Comparison of ENCODE assay signal across 5 cellular contexts in the genomic region with DNA sequence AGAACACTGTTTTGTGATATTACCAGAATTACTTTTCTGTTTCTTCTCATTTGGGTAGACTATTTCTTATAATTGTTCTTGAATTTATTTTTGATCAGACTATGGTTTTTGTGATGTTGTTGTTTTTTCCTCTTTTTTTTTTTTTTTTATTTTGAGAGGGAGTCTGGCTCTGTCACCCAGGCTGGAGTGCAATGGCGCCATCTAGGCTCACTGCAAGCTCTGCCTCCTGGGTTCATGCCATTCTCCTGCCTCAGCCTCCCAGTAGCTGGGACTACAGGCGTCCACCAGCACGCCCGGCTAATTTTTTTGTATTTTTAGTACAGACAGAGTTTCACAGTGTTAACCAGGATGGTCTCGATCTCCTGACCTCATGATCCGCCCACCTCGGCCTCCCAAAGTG.
DNase-seq lines count a peak whose midpoint lies in the region; ATAC-seq and TF ChIP-seq lines count a peak whose summit lies in the region.
"Not testable (repeated sequence)": the region's sequence is repeated elsewhere in the genome, so short reads cannot be mapped to it uniquely, and the experiment has no call there.

No MANE protein-coding gene starts in this region.

- TF ChIP-seq CTCF in GM23338 (conservative IDR thresholded peaks at IDR 0.05; ENCODE audit: low read depth in 2 of 2): peak; percentile 41 to 56
- TF ChIP-seq CTCF in WERI-Rb-1 (IDR thresholded peaks at IDR 0.05; ENCODE audit: low read depth, low read length): 0 out of 2 replicates have a peak, but pooled peaks have one; percentile 11
- peak; percentile 60 for TF ChIP-seq CTCF in endodermal cell (conservative IDR thresholded peaks at IDR 0.05)
- TF ChIP-seq CTCF in neural progenitor cell (IDR thresholded peaks at IDR 0.05): peak; percentile 31

- H2AFZ ChIP-seq in GM23338; neural progenitor cell (replicated peaks): not testable (repeated sequence)

- not testable (repeated sequence) for H3K27me3 Mint-ChIP-seq in GM23338 (ENCODE audit: insufficient read depth, low read depth, poor library complexity); endodermal cell (ENCODE audit: insufficient read depth); neural progenitor cell (ENCODE audit: insufficient read depth, low read depth)

- not testable (repeated sequence) for H3K4me3 Mint-ChIP-seq in GM23338, endodermal cell, neural progenitor cell

- not testable (repeated sequence) for H3K79me2 ChIP-seq in GM23338 (replicated peaks; ENCODE audit: insufficient read depth); neural progenitor cell (ENCODE audit: low read depth)

- not testable (repeated sequence) for H3K4me1 ChIP-seq in GM23338 (ENCODE audit: insufficient read depth); endodermal cell (ENCODE audit: control insufficient read depth, insufficient read depth, low read length); neural progenitor cell

- H3K4me1 Mint-ChIP-seq in GM23338, endodermal cell, neural progenitor cell: not testable (repeated sequence)

- not testable (repeated sequence) for H3K27ac ChIP-seq in GM23338 (ENCODE audit: low read depth); WERI-Rb-1; endodermal cell (ENCODE audit: low read depth, low read length); neural progenitor cell

- WGBS in endodermal cell (ENCODE audit: insufficient coverage in 1 of 2, insufficient read length in 1 of 2), 2 experiments: 60 to 88% methylated on average over 1 to 6 of the region's 7 CpGs

- DNase-seq in GM23338 (ENCODE audit: low spot score); WERI-Rb-1; endodermal cell; neural progenitor cell (ENCODE audit: low spot score): not testable (repeated sequence)

- H3K4me2 ChIP-seq in GM23338, neural progenitor cell: not testable (repeated sequence)

- not testable (repeated sequence) for H3K4me3 ChIP-seq in GM23338; WERI-Rb-1 (ENCODE audit: low read depth, low read length); endodermal cell (ENCODE audit: low read length); neural progenitor cell

- not testable (repeated sequence) for H3K36me3 ChIP-seq in GM23338 (ENCODE audit: insufficient read depth); WERI-Rb-1; endodermal cell (ENCODE audit: control insufficient read depth, insufficient read depth, low read length); neural progenitor cell

- not testable (repeated sequence) for ATAC-seq in GM23338

- H3K27me3 ChIP-seq in GM23338 (ENCODE audit: insufficient read depth); WERI-Rb-1 (ENCODE audit: insufficient read depth, low read depth, severe bottlenecking); endodermal cell (ENCODE audit: control insufficient read depth, insufficient read depth, low read length, poor library complexity, severe bottlenecking); neural progenitor cell: not testable (repeated sequence)

- not testable (repeated sequence) for H3K9me3 ChIP-seq in WERI-Rb-1 (ENCODE audit: severe bottlenecking); endodermal cell (ENCODE audit: control insufficient read depth, low read length); neural progenitor cell (ENCODE audit: low read depth)

- not testable (repeated sequence) for H3K36me3 Mint-ChIP-seq in GM23338 (ENCODE audit: low read depth); endodermal cell (ENCODE audit: low read depth); neural progenitor cell

- H3F3A ChIP-seq in GM23338 (replicated peaks; ENCODE audit: low read depth); neural progenitor cell (ENCODE audit: low read depth): not testable (repeated sequence)

- not testable (repeated sequence) for H3K27ac Mint-ChIP-seq in GM23338, endodermal cell, neural progenitor cell

- not testable (repeated sequence) for H3K9ac ChIP-seq in endodermal cell (ENCODE audit: extremely low read depth, low read length, poor library complexity, severe bottlenecking); neural progenitor cell

- TF ChIP-seq RAD21 in Ishikawa (IDR thresholded peaks at IDR 0.05; ENCODE audit: low read depth): peak; percentile 17; the same call in 1 of the 2 replicates

- H4K20me1 ChIP-seq in GM23338 (replicated peaks; ENCODE audit: insufficient read depth); neural progenitor cell (ENCODE audit: low read depth): not testable (repeated sequence)

- not testable (repeated sequence) for TF ChIP-seq EP300 in Ishikawa (IDR thresholded peaks at IDR 0.05; ENCODE audit: borderline replicate concordance)

- H3K9me2 ChIP-seq in GM23338 (ENCODE audit: insufficient read depth): not testable (repeated sequence)

- H3K9me3 Mint-ChIP-seq in GM23338 (peaks cover 12% of the 10 kb centered on the region), endodermal cell (peaks cover 23% of the 10 kb centered on the region)
- H3K9me3 Mint-ChIP-seq in neural progenitor cell: not testable (repeated sequence)
